ENCODE assay signal across 8 cellular contexts in genomic region chr13:20127563-20128458, GRCh38. TPM values are rescaled to one million over a fixed set of nuclear protein-coding genes. Genes with fewer than 3 reads are reported as not detected.
DNase-seq lines count a peak whose midpoint lies in the region; ATAC-seq and TF ChIP-seq lines count a peak whose summit lies in the region.

No MANE protein-coding gene starts in this region.

- H3K27ac Mint-ChIP-seq in activated naive CD4-positive, alpha-beta T cell treated with anti-CD3 and anti-CD28 coated beads, Interleukin-2, amount 50 U/mL, for 72 hours, result no peak overlapping the region

- DNase-seq in OCI-M1 (lab: John Stamatoyannopoulos, UW), result peak; percentile 82
- DNase-seq in activated naive CD4-positive, alpha-beta T cell treated with anti-CD3 and anti-CD28 coated beads, Interleukin-2, amount 50 U/mL, for 72 hours (ENCODE audit: low spot score in 2 of 2), result peak; percentile 42 to 74
- peak; percentile 84 for DNase-seq in Right ventricle myocardium superior
- DNase-seq in NCI-H2081 treated with DMSO at 0.1 percent for 48 hours (lab: John Stamatoyannopoulos, UW), result no peak

- TF ChIP-seq CTCF in neutrophil (IDR thresholded peaks at IDR 0.05), result no peak

- no peak overlapping the region for H3K27ac ChIP-seq in neutrophil

- intact Hi-C loops in Right ventricle myocardium superior (cut with DNase I), result loop anchor here (5.0 kb wide), 1 partner anchor 34 kb away; the partner anchor contains the start of gene GJA3

- peaks cover 6 to 19% of the 10 kb centered on the region in 2 experiments for H3K4me1 ChIP-seq in neutrophil (ENCODE audit: control insufficient read depth in 1 of 2, insufficient read depth in 1 of 2, low read depth in 1 of 2, low read length in 1 of 2)

- H3K4me3 ChIP-seq in neutrophil (ENCODE audit: low read depth in 1 of 2, low read length in 1 of 2), result peak overlapping the region; percentile 35 to 66

- ATAC-seq in HG02885 (IDR thresholded peaks at IDR 0.05; ENCODE audit: poor library complexity, unreplicated experiment), result peak; percentile 77
- peak; percentile 70 to 81 for ATAC-seq in activated naive CD4-positive, alpha-beta T cell treated with anti-CD3 and anti-CD28 coated beads, Interleukin-2, amount 50 U/mL, for 72 hours
- ATAC-seq in Right ventricle myocardium superior (ENCODE audit: poor library complexity), result peak; percentile 87
- ATAC-seq in GM21360 (IDR thresholded peaks at IDR 0.05; ENCODE audit: unreplicated experiment), result no peak

- no peaks in the 10 kb centered on the region for H3K9me3 Mint-ChIP-seq in activated naive CD4-positive, alpha-beta T cell treated with anti-CD3 and anti-CD28 coated beads, Interleukin-2, amount 50 U/mL, for 72 hours

- no peaks in the 10 kb centered on the region for H3K9me3 ChIP-seq in neutrophil

- H3K27me3 ChIP-seq in neutrophil, result peaks cover 91% of the 10 kb centered on the region

- TF ChIP-seq POLR2A in GM15510 (IDR thresholded peaks at IDR 0.05; ENCODE audit: borderline replicate concordance, extremely low read depth, insufficient read length), result peak; percentile 59

- H3K36me3 Mint-ChIP-seq in activated naive CD4-positive, alpha-beta T cell treated with anti-CD3 and anti-CD28 coated beads, Interleukin-2, amount 50 U/mL, for 72 hours, result no peaks in the 10 kb centered on the region

- no peaks in the 10 kb centered on the region for H3K36me3 ChIP-seq in neutrophil

RNA-seq across cellular contexts. Expression of gene GJA3, which starts 33.0 kb away (rescaled TPM):
- total RNA-seq in activated naive CD4-positive, alpha-beta T cell treated with anti-CD3 and anti-CD28 coated beads, Interleukin-2, amount 50 U/mL, for 72 hours, result under 1 TPM in 1 of 2 donors, not detected in 1; 0.45 TPM
- total RNA-seq in Right ventricle myocardium superior, result 13.9 TPM

Comparison
In these comparisons a context has a peak if more than half of its experiments do, and no peak if none do; other contexts are left out.
1. RNA of gene GJA3, which starts 33.0 kb away (total RNA-seq): 13.9 TPM in Right ventricle myocardium superior (single experiment); 0.45 TPM in activated naive CD4-positive, alpha-beta T cell treated with anti-CD3 and anti-CD28 coated beads, Interleukin-2, amount 50 U/mL, for 72 hours; every median in the first group is over 10 times any median in the second.